ENCODE assay signal across 1 cellular context in the genomic region with DNA sequence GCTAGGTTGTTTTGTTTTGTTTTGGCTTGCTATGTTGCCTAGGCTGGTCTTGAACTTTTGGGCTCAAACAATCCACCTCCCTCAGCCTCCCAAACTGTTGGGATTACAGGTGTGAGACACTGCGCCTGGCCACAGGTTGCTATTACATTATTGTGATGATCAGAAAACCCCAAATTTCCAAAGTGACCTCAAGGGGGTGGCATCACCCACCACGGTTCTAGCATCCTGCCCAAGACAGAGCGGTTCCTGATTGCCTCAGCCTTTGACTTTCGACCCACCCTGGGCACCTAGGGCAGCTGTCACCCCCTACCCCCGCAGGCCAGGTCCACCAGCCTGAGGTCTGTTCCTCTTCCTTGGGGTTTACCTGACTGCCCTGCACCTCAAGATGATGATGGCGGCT.
TF ChIP-seq lines count a peak whose summit lies in the region.

No MANE protein-coding gene starts in this region.

TF ChIP-seq in H1, 55 proteins besides CTCF, POLR2A, EP300 and RAD21:
- TF ChIP-seq KDM5A (IDR thresholded peaks at IDR 0.05; ENCODE audit: low read length) (no peak), E2F6 (IDR thresholded peaks at IDR 0.05) (no peak), SAP30 (IDR thresholded peaks at IDR 0.05; ENCODE audit: insufficient read depth, insufficient replicate concordance, low read length) (no peak), POLR2AphosphoS5 (IDR thresholded peaks at IDR 0.05; ENCODE audit: low read depth, low read length) (no peak), JUN (IDR thresholded peaks at IDR 0.05; ENCODE audit: low read depth, low read length) (no peak), TAF1 (IDR thresholded peaks at IDR 0.05; ENCODE audit: low read depth, low read length) (no peak)
